ENCODE assay signal across 17 cellular contexts in genomic region chr20:31972481-31973386, GRCh38. TPM values are rescaled to one million over a fixed set of nuclear protein-coding genes. Genes with fewer than 3 reads are reported as not detected.
DNase-seq lines count a peak whose midpoint lies in the region; ATAC-seq, FAIRE-seq and TF ChIP-seq lines count a peak whose summit lies in the region.
"Had no signal": no experiment of that assay in that cellular context is flagged by ENCODE, and none has a peak within 500 bp of the region (broad histone marks: within the 10 kb centered on the region; RNA-seq: fewer than 3 reads in every experiment).

No MANE protein-coding gene starts in this region.

- H3K4me2 ChIP-seq in K562 (ENCODE audit: insufficient read depth, low read length), result no peak overlapping the region
- no peak overlapping the region for H3K4me2 ChIP-seq in PC-3 (ENCODE audit: low read length)

- H3K4me1 ChIP-seq in cardiac muscle cell (ENCODE audit: low read depth) (peaks cover 12% of the 10 kb centered on the region), K562 (replicated peaks in 1 of 2; ENCODE audit: control insufficient read depth in 2 of 2, insufficient read depth in 2 of 2, low read length in 2 of 2) (peaks cover 0 to 10% of the 10 kb centered on the region in 2 experiments; a peak in 2 of 5 replicates), PC-3 (ENCODE audit: insufficient read depth, low read length) (no peaks in the 10 kb centered on the region)

- no peaks in the 10 kb centered on the region for H3K9me1 ChIP-seq in K562 (ENCODE audit: control insufficient read depth, insufficient read depth, low read length)

- H3K4me3 ChIP-seq in cardiac muscle cell, result no peak overlapping the region
- no peak overlapping the region for H3K4me3 ChIP-seq in K562
- H3K4me3 ChIP-seq in PC-3 (ENCODE audit: low read length), result no peak overlapping the region

- no peaks in the 10 kb centered on the region for H3F3A ChIP-seq in PC-3 (ENCODE audit: low read length, unreplicated experiment)

- BruUV-seq in K562 (replicated peaks; lab: Mats Ljungman, UMichigan), result no TSS peak
- no TSS peak for BruUV-seq in PC-3 (replicated peaks; lab: Mats Ljungman, UMichigan)

- in situ Hi-C loops in K562 (cut with MboI), result no loop called here

- TF ChIP-seq POLR2A in K562 (conservative IDR thresholded peaks at IDR 0.05), result no peak

- no peak for FAIRE-seq in K562 (lab: Jason Lieb, UNC)

- CTCF ChIA-PET in K562 (lab: Yijun Ruan, JAX; ENCODE audit: low intra/inter-chr PET ratio) (no interaction called here), PC-3 (lab: Charles Lee) (interaction anchor here (0.7 kb wide), 1 partner anchor 16 kb away, joined by 4 read pairs; no protein-coding TSS in a partner anchor), RWPE1 (lab: Yijun Ruan, JAX) (interaction anchor here (0.7 to 1.5 kb wide), 4 partner anchors 20 to 465 kb away, joined by 3 to 6 read pairs (median 4); no protein-coding TSS in a partner anchor)

- TF ChIP-seq RAD21 in K562 (CRISPR knock-in tag; conservative IDR thresholded peaks at IDR 0.05 in 1 of 2, IDR thresholded peaks at IDR 0.05 in 1 of 2), result no peak

- no peak overlapping the region for H2AFZ ChIP-seq in K562 (ENCODE audit: low read depth, low read length)
- no peak overlapping the region for H2AFZ ChIP-seq in PC-3 (ENCODE audit: low read length)

- no peak overlapping the region for H3K9ac ChIP-seq in K562 (ENCODE audit: insufficient read depth in 1 of 2, low read depth in 2 of 2, low read length in 2 of 2)
- H3K9ac ChIP-seq in PC-3 (ENCODE audit: low read length), result no peak overlapping the region

- intact Hi-C loops in left cardiac atrium (cut with DNase I) (no loop called here), K562 (cut with micrococcal nuclease) (no loop called here), PC-3 (cut with micrococcal nuclease) (no loop called here)

- H3K27ac ChIP-seq in cardiac muscle cell (peak overlapping the region; percentile 39), K562 (ENCODE audit: extremely low read depth, low read depth, low read length) (no peak overlapping the region), PC-3 (ENCODE audit: low read length) (no peak overlapping the region), RWPE1 (no peak overlapping the region)

- DNase-seq in cardiac muscle cell (ENCODE audit: low read depth in 1 of 2, low spot score in 1 of 2) (peak in 1 of 2 donors; percentile 32), left cardiac atrium (no peak), K562 (ENCODE audit: extremely low read depth in 1 of 4, low spot score in 3 of 4) (no peak), kidney glomerular epithelial cell (lab: John Stamatoyannopoulos, UW) (peak; percentile 75), PC-3 (no peak), DMS79 treated with DMSO at 0.1 percent for 48 hours (lab: John Stamatoyannopoulos, UW) (no peak), RWPE1 (ENCODE audit: low spot score) (no peak)
- DNase-seq: 8988T; activated CD8-positive, alpha-beta memory T cell treated with anti-CD3 and anti-CD28 coated beads, Interleukin-2, amount 10 ng/mL, durations not matched to agents 7 days and 5 days; anterior cingulate cortex; DMS153; midbrain; retina; T-helper 9 cell had no signal

- peaks cover 19% of the 10 kb centered on the region for H3K27me3 ChIP-seq in cardiac muscle cell
- H3K27me3 ChIP-seq in K562 (ENCODE audit: control insufficient read depth in 2 of 2, insufficient read depth in 2 of 2, low read length in 2 of 2), result peaks cover 13 to 22% of the 10 kb centered on the region in 2 experiments; a peak in 3 of 5 replicates
- H3K27me3 ChIP-seq in PC-3 (ENCODE audit: low read length), result peaks cover 61% of the 10 kb centered on the region

- H3K36me3 ChIP-seq in cardiac muscle cell (no peaks in the 10 kb centered on the region), K562 (ENCODE audit: control insufficient read depth, insufficient read depth, low read length) (no peaks in the 10 kb centered on the region), PC-3 (ENCODE audit: low read depth, low read length) (no peaks in the 10 kb centered on the region)

- H3K9me2 ChIP-seq in PC-3 (replicated peaks; ENCODE audit: low read length), result no peaks in the 10 kb centered on the region

- TF ChIP-seq EP300 in K562 (IDR thresholded peaks at IDR 0.05; ENCODE audit: low read length), result no peak

- POLR2A ChIA-PET in K562 (lab: Yijun Ruan, JAX), result no interaction called here
- POLR2A ChIA-PET in PC-3 (lab: Charles Lee; ENCODE audit: unreplicated experiment), result no interaction called here
- POLR2A ChIA-PET in RWPE1 (lab: Yijun Ruan, JAX; ENCODE audit: low non-redundant PET), result no interaction called here

- H4K20me1 ChIP-seq in K562 (replicated peaks; ENCODE audit: control insufficient read depth, insufficient read depth, low read length) (no peaks in the 10 kb centered on the region; the same call in none of the 2 replicates), PC-3 (ENCODE audit: low read length) (no peaks in the 10 kb centered on the region)

- H3K79me2 ChIP-seq in K562 (ENCODE audit: control insufficient read depth, insufficient read depth, low read length) (no peaks in the 10 kb centered on the region), PC-3 (ENCODE audit: low read length) (no peaks in the 10 kb centered on the region)

- 1% methylated on average over 8 of the region's 8 CpGs for WGBS in K562 (ENCODE audit: insufficient coverage, low coverage, missing lambda C conversion rate)

- TF ChIP-seq CTCF in cardiac muscle cell (IDR thresholded peaks at IDR 0.05; ENCODE audit: low read depth, low read length) (no peak), K562 (IDR thresholded peaks at IDR 0.05 in 2 of 3, conservative IDR thresholded peaks at IDR 0.05 in 1 of 3; ENCODE audit: insufficient read depth in 2 of 3, low read depth in 1 of 3, low read length in 3 of 3) (no peak), PC-3 (conservative IDR thresholded peaks at IDR 0.05; ENCODE audit: low read depth, low read length) (no peak), RWPE1 (conservative IDR thresholded peaks at IDR 0.05; ENCODE audit: low read depth) (no peak)

- ATAC-seq in left cardiac atrium (no peak), K562 (no peak), PC-3 (no peak), HG03354 (IDR thresholded peaks at IDR 0.05; ENCODE audit: poor library complexity, severe bottlenecking, unreplicated experiment) (no peak)
- ATAC-seq: activated CD8-positive, alpha-beta memory T cell treated with anti-CD3 and anti-CD28 coated beads, Interleukin-2, amount 10 ng/mL, durations not matched to agents 7 days and 5 days had no signal

- no peaks in the 10 kb centered on the region for H3K9me3 ChIP-seq in cardiac muscle cell (ENCODE audit: low read depth)
- H3K9me3 ChIP-seq in K562 (replicated peaks; ENCODE audit: control insufficient read depth, insufficient read depth, low read depth, low read length), result no peaks in the 10 kb centered on the region
- no peaks in the 10 kb centered on the region for H3K9me3 ChIP-seq in PC-3 (ENCODE audit: low read length)

RNA-seq across cellular contexts. Expression of gene XKR7, which starts 4.8 kb away (rescaled TPM):
- total RNA-seq in cardiac muscle cell (0.03 and 0.04 TPM in 2 replicates), left cardiac atrium (not detected), K562 (2014; rRNA removed) (not detected in 2 replicates), K562 (2014; rRNA removed; fragmentation: Illumina TruSeq; extraction: Trizol) (not detected in 2 replicates), K562 (2015; rRNA removed; fragmentation: Illumina TruSeq; extraction: Trizol) (not detected in 2 replicates), K562 (2021) (0.02 TPM in 1 of 2 replicates, not detected in the other), PC-3 (2014; rRNA removed) (not detected in 2 replicates)
- polyA plus RNA-seq in cardiac muscle cell (0.02 TPM in 1 of 2 replicates, not detected in the other), K562 (2011; rRNA removed) (not detected in 2 replicates), K562 (2014; fragmentation: Illumina TruSeq; extraction: Trizol) (not detected in 2 replicates), K562 (2014; fragmentation: Nextera tagmentation; extraction: Ambion mirVana) (not detected), K562 (2014; rRNA removed) (not detected in 2 replicates)
- total RNA-seq in K562 (2011; cell fraction: chromatin; rRNA removed; ENCODE audit: low replicate concordance), result not detected in 2 replicates
- total RNA-seq in K562 (2011; cell fraction: nucleolus; rRNA removed), result not detected in 2 replicates
- not detected in 2 replicates for total RNA-seq in K562 (2011; cell fraction: nucleoplasm; rRNA removed)
- polyA plus RNA-seq in K562 (2011; cell fraction: cytosol; rRNA removed), result under 0.01 TPM in 1 of 2 replicates, not detected in the other
- polyA plus RNA-seq in K562 (2011; cell fraction: nucleus; rRNA removed), result not detected in 2 replicates
- polyA plus RNA-seq in K562 (2012), result not detected in 2 replicates
- polyA minus RNA-seq in K562 (2011; rRNA and poly(A)+ RNA removed), result not detected in 2 replicates
- polyA minus RNA-seq in K562 (2011; cell fraction: cytosol; rRNA and poly(A)+ RNA removed), result not detected in 2 replicates
- polyA minus RNA-seq in K562 (2011; cell fraction: nucleus; rRNA and poly(A)+ RNA removed), result not detected in 2 replicates
- total RNA-seq: activated CD8-positive, alpha-beta memory T cell treated with anti-CD3 and anti-CD28 coated beads, Interleukin-2, amount 10 ng/mL, durations not matched to agents 7 days and 5 days; activated T-helper 2 cell treated with anti-CD3 and anti-CD28 coated beads, Interferon-gamma antibody, Interleukin-2, Interleukin-4, amounts not matched to agents 10 μg/mL and 5 μg/mL and 100 μg/mL, durations not matched to agents 14 hours and 24 hours and 36 hours; glomerular endothelial cell had no signal

RNA-seq across cellular contexts. Expression of gene PDRG1, which starts 20.9 kb away (rescaled TPM):
- total RNA-seq in cardiac muscle cell, result 12.6 and 14.4 TPM in 2 replicates
- 38.6 and 45.2 TPM in 2 replicates for polyA plus RNA-seq in cardiac muscle cell
- 1 to 10 TPM; 8.8 to 9.6 TPM for total RNA-seq in left cardiac atrium
- 7.2 and 10.9 TPM in 2 replicates for total RNA-seq in K562 (2011; cell fraction: chromatin; rRNA removed; ENCODE audit: low replicate concordance)
- 8.9 and 9.8 TPM in 2 replicates for total RNA-seq in K562 (2011; cell fraction: nucleolus; rRNA removed)
- 10.8 and 12.4 TPM in 2 replicates for total RNA-seq in K562 (2011; cell fraction: nucleoplasm; rRNA removed)
- 19.9 and 22.2 TPM in 2 replicates for total RNA-seq in K562 (2014; rRNA removed)
- 11.6 and 12.6 TPM in 2 replicates for total RNA-seq in K562 (2014; rRNA removed; fragmentation: Illumina TruSeq; extraction: Trizol)
- total RNA-seq in K562 (2015; rRNA removed; fragmentation: Illumina TruSeq; extraction: Trizol), result 13.4 and 14.1 TPM in 2 replicates
- 25.2 and 26.1 TPM in 2 replicates for total RNA-seq in K562 (2021)
- 24.8 and 27.8 TPM in 2 replicates for polyA plus RNA-seq in K562 (2011; rRNA removed)
- polyA plus RNA-seq in K562 (2011; cell fraction: cytosol; rRNA removed), result 23.2 and 23.9 TPM in 2 replicates
- polyA plus RNA-seq in K562 (2011; cell fraction: nucleus; rRNA removed), result 13.6 and 15.4 TPM in 2 replicates
- 20.8 and 24.1 TPM in 2 replicates for polyA plus RNA-seq in K562 (2012)
- polyA plus RNA-seq in K562 (2014; fragmentation: Illumina TruSeq; extraction: Trizol), result 23.4 and 24.6 TPM in 2 replicates
- 10 to 100 TPM; 38.5 to 58.6 TPM for polyA plus RNA-seq in K562 (2014; fragmentation: Nextera tagmentation; extraction: Ambion mirVana)
- polyA plus RNA-seq in K562 (2014; rRNA removed), result 31.6 and 32.2 TPM in 2 replicates
- 6.9 and 8.1 TPM in 2 replicates for polyA minus RNA-seq in K562 (2011; rRNA and poly(A)+ RNA removed)
- polyA minus RNA-seq in K562 (2011; cell fraction: cytosol; rRNA and poly(A)+ RNA removed), result 6.5 TPM in 2 replicates
- 4.8 and 5.6 TPM in 2 replicates for polyA minus RNA-seq in K562 (2011; cell fraction: nucleus; rRNA and poly(A)+ RNA removed)
- 11.7 and 12.3 TPM in 2 replicates for total RNA-seq in PC-3 (2014; rRNA removed)

RNA-seq across cellular contexts. Expression of gene CCM2L, which starts 37.5 kb away (rescaled TPM):
- 0.69 and 0.92 TPM in 2 replicates for total RNA-seq in cardiac muscle cell
- polyA plus RNA-seq in cardiac muscle cell, result 0.35 and 0.79 TPM in 2 replicates
- 1 to 10 TPM; 7.2 to 7.8 TPM for total RNA-seq in left cardiac atrium
- total RNA-seq in K562 (2011; cell fraction: chromatin; rRNA removed; ENCODE audit: low replicate concordance), result not detected in 2 replicates
- total RNA-seq in K562 (2011; cell fraction: nucleolus; rRNA removed), result not detected in 2 replicates
- not detected in 2 replicates for total RNA-seq in K562 (2011; cell fraction: nucleoplasm; rRNA removed)
- total RNA-seq in K562 (2014; rRNA removed), result not detected in 2 replicates
- total RNA-seq in K562 (2014; rRNA removed; fragmentation: Illumina TruSeq; extraction: Trizol), result not detected in 2 replicates
- total RNA-seq in K562 (2015; rRNA removed; fragmentation: Illumina TruSeq; extraction: Trizol), result not detected in 2 replicates
- not detected in 2 replicates for total RNA-seq in K562 (2021)
- polyA plus RNA-seq in K562 (2011; rRNA removed), result 0.04 TPM in 1 of 2 replicates, not detected in the other
- polyA plus RNA-seq in K562 (2011; cell fraction: cytosol; rRNA removed), result not detected in 2 replicates
- polyA plus RNA-seq in K562 (2011; cell fraction: nucleus; rRNA removed), result not detected in 2 replicates
- 0.30 TPM in 1 of 2 replicates, not detected in the other for polyA plus RNA-seq in K562 (2012)
- polyA plus RNA-seq in K562 (2014; fragmentation: Illumina TruSeq; extraction: Trizol), result not detected in 2 replicates
- polyA plus RNA-seq in K562 (2014; fragmentation: Nextera tagmentation; extraction: Ambion mirVana), result not detected
- not detected in 2 replicates for polyA plus RNA-seq in K562 (2014; rRNA removed)
- not detected in 2 replicates for polyA minus RNA-seq in K562 (2011; rRNA and poly(A)+ RNA removed)
- not detected in 2 replicates for polyA minus RNA-seq in K562 (2011; cell fraction: cytosol; rRNA and poly(A)+ RNA removed)
- polyA minus RNA-seq in K562 (2011; cell fraction: nucleus; rRNA and poly(A)+ RNA removed), result not detected in 2 replicates
- not detected in 2 replicates for total RNA-seq in PC-3 (2014; rRNA removed)
- total RNA-seq: activated CD8-positive, alpha-beta memory T cell treated with anti-CD3 and anti-CD28 coated beads, Interleukin-2, amount 10 ng/mL, durations not matched to agents 7 days and 5 days; activated T-helper 2 cell treated with anti-CD3 and anti-CD28 coated beads, Interferon-gamma antibody, Interleukin-2, Interleukin-4, amounts not matched to agents 10 μg/mL and 5 μg/mL and 100 μg/mL, durations not matched to agents 14 hours and 24 hours and 36 hours had no signal
